Comparison of ENCODE assay signal across 1 cellular context in the genomic region with DNA sequence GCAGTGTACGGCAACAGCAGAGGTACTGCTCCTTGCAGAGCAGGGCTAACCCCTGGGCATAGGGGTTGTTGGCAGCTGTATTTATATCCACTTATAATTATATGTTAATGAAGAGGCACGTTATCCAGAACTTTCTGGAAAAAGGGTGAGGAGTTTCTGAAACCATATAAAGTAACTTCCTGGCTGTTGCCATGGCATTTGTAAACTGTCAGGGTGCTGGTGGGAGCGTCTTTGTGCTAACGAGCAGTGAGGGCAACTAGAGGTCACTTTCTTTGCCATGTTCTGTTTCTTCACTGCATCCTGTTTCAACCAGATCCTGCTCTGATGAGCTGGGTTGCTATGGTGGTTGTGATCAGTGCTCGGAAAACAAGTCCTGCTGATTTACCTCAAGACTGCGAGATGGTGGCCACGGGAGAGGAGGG.
TF ChIP-seq lines count a peak whose summit lies in the region.

No MANE protein-coding gene starts in this region.

TF ChIP-seq in GM12878, 131 proteins besides CTCF, POLR2A, EP300 and RAD21 (continued from another document):
- TF ChIP-seq, protein P1, sequence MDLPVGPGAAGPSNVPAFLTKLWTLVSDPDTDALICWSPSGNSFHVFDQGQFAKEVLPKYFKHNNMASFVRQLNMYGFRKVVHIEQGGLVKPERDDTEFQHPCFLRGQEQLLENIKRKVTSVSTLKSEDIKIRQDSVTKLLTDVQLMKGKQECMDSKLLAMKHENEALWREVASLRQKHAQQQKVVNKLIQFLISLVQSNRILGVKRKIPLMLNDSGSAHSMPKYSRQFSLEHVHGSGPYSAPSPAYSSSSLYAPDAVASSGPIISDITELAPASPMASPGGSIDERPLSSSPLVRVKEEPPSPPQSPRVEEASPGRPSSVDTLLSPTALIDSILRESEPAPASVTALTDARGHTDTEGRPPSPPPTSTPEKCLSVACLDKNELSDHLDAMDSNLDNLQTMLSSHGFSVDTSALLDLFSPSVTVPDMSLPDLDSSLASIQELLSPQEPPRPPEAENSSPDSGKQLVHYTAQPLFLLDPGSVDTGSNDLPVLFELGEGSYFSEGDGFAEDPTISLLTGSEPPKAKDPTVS (IDR thresholded peaks at IDR 0.05; ENCODE audit: low read depth, low read length): peak; percentile 69; the same call in 1 of the 2 replicates
- 0 out of 4 replicates have a peak, but pooled peaks of 1 of the 2 experiments have one; percentile 50 for TF ChIP-seq SRF (IDR thresholded peaks at IDR 0.05; ENCODE audit: low read depth in 2 of 2, low read length in 2 of 2)
- TF ChIP-seq, protein P2, sequence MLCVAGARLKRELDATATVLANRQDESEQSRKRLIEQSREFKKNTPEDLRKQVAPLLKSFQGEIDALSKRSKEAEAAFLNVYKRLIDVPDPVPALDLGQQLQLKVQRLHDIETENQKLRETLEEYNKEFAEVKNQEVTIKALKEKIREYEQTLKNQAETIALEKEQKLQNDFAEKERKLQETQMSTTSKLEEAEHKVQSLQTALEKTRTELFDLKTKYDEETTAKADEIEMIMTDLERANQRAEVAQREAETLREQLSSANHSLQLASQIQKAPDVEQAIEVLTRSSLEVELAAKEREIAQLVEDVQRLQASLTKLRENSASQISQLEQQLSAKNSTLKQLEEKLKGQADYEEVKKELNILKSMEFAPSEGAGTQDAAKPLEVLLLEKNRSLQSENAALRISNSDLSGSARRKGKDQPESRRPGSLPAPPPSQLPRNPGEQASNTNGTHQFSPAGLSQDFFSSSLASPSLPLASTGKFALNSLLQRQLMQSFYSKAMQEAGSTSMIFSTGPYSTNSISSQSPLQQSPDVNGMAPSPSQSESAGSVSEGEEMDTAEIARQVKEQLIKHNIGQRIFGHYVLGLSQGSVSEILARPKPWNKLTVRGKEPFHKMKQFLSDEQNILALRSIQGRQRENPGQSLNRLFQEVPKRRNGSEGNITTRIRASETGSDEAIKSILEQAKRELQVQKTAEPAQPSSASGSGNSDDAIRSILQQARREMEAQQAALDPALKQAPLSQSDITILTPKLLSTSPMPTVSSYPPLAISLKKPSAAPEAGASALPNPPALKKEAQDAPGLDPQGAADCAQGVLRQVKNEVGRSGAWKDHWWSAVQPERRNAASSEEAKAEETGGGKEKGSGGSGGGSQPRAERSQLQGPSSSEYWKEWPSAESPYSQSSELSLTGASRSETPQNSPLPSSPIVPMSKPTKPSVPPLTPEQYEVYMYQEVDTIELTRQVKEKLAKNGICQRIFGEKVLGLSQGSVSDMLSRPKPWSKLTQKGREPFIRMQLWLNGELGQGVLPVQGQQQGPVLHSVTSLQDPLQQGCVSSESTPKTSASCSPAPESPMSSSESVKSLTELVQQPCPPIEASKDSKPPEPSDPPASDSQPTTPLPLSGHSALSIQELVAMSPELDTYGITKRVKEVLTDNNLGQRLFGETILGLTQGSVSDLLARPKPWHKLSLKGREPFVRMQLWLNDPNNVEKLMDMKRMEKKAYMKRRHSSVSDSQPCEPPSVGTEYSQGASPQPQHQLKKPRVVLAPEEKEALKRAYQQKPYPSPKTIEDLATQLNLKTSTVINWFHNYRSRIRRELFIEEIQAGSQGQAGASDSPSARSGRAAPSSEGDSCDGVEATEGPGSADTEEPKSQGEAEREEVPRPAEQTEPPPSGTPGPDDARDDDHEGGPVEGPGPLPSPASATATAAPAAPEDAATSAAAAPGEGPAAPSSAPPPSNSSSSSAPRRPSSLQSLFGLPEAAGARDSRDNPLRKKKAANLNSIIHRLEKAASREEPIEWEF (IDR thresholded peaks at IDR 0.05; ENCODE audit: insufficient replicate concordance, low read depth, low read length): no peak
